Comparison of ENCODE assay signal across 1 cellular context in genomic region chr5:168047043-168047668, GRCh38.
TF ChIP-seq lines count a peak whose summit lies in the region.

No MANE protein-coding gene starts in this region.

TF ChIP-seq in H1, 55 proteins besides CTCF, POLR2A, EP300 and RAD21 (continued from another document):
- TF ChIP-seq ASH2L (IDR thresholded peaks at IDR 0.05; ENCODE audit: low read length) (no peak), POLR2AphosphoS5 (IDR thresholded peaks at IDR 0.05; ENCODE audit: low read depth, low read length) (no peak), TCF12 (IDR thresholded peaks at IDR 0.05; ENCODE audit: low read depth, low read length) (no peak)
TF ChIP-seq in H1: peak in this region for 0.
